ENCODE assay signal across 21 cellular contexts in genomic region chr3:26018889-26019288, GRCh38.
DNase-seq lines count a peak whose midpoint lies in the region; ATAC-seq and TF ChIP-seq lines count a peak whose summit lies in the region.
"Had no signal": no experiment of that assay in that cellular context is flagged by ENCODE, and none has a peak within 500 bp of the region (broad histone marks: within the 10 kb centered on the region; RNA-seq: fewer than 3 reads in every experiment).

No MANE protein-coding gene starts in this region.

- H3K4me2 ChIP-seq in GM23338: no peak overlapping the region

- no peak overlapping the region for H3K4me3 ChIP-seq in GM23338

- H3F3A ChIP-seq in GM23338 (replicated peaks; ENCODE audit: low read depth): no peaks in the 10 kb centered on the region

- peak; percentile 24 for DNase-seq in NCI-H2171 treated with DMSO at 0.1 percent for 48 hours (lab: John Stamatoyannopoulos, UW)
- DNase-seq in NCI-H2171 (lab: John Stamatoyannopoulos, UW): no peak
- no peak for DNase-seq in GM23338 (ENCODE audit: low spot score)
- peak; percentile 43 for DNase-seq in NCI-H69 (lab: John Stamatoyannopoulos, UW)
- no peak for DNase-seq in neural crest cell (ENCODE audit: low read depth, low spot score)
- DNase-seq in MCF 10A (ENCODE audit: unreplicated experiment): no peak
- DNase-seq in GM10266 (ENCODE audit: extremely low spot score): no peak
- DNase-seq: 8988T; C1 segment of cervical spinal cord; CD4-positive, CD25-positive, alpha-beta regulatory T cell; CD8-positive, alpha-beta memory T cell; COR-L47; DMS 273 treated with DMSO at 0.1 percent for 48 hours; DMS53; GDM1; GOT3; H7; HFFc6; IMR-90 had no signal

- no peak overlapping the region for H3K27ac ChIP-seq in GM23338 (ENCODE audit: low read depth)

- H3K36me3 ChIP-seq in GM23338 (ENCODE audit: insufficient read depth): no peaks in the 10 kb centered on the region

- POLR2A ChIA-PET in MCF 10A (lab: Yijun Ruan, JAX): no interaction called here

- peaks cover 3% of the 10 kb centered on the region; the same call in 1 of the 3 replicates for H3K9me3 Mint-ChIP-seq in GM23338
- peaks cover 8% of the 10 kb centered on the region for H3K9me3 Mint-ChIP-seq in neural crest cell
- H3K9me3 Mint-ChIP-seq in MCF 10A (ENCODE audit: unreplicated experiment): no peaks in the 10 kb centered on the region

- BruUV-seq in MCF 10A (replicated peaks; lab: Mats Ljungman, UMichigan): no TSS peak

- H3K9me2 ChIP-seq in GM23338 (ENCODE audit: insufficient read depth): 0 out of 2 replicates have a peak, but pooled peaks cover 3% of the 10 kb centered on the region

- no peaks in the 10 kb centered on the region for H3K27me3 ChIP-seq in GM23338 (ENCODE audit: insufficient read depth)

- H3K4me1 ChIP-seq in GM23338 (ENCODE audit: insufficient read depth): no peaks in the 10 kb centered on the region

- no peaks in the 10 kb centered on the region for H4K20me1 ChIP-seq in GM23338 (replicated peaks; ENCODE audit: insufficient read depth)

- no peak for ATAC-seq in GM23338
- ATAC-seq in HG03571 (IDR thresholded peaks at IDR 0.05; ENCODE audit: unreplicated experiment): no peak
- ATAC-seq: HCT116 had no signal

- H3K36me3 Mint-ChIP-seq in GM23338 (ENCODE audit: low read depth) (no peaks in the 10 kb centered on the region), neural crest cell (ENCODE audit: low read depth) (no peaks in the 10 kb centered on the region), MCF 10A (ENCODE audit: insufficient read depth, unreplicated experiment) (no peaks in the 10 kb centered on the region)
- H3K36me3 Mint-ChIP-seq: CD4-positive, CD25-positive, alpha-beta regulatory T cell had no signal

- H2AFZ ChIP-seq in GM23338: peak overlapping the region; percentile 35; the same call in 1 of the 2 replicates

- no peaks in the 10 kb centered on the region for H3K79me2 ChIP-seq in GM23338 (replicated peaks; ENCODE audit: insufficient read depth)

- CTCF ChIA-PET in MCF 10A (lab: Yijun Ruan, JAX): interaction anchor here (0.6 to 0.7 kb wide), 3 partner anchors 100 to 197 kb away, joined by 3 to 5 read pairs (median 3); no protein-coding TSS in a partner anchor

- TF ChIP-seq CTCF in GM23338 (conservative IDR thresholded peaks at IDR 0.05; ENCODE audit: low read depth in 2 of 2) (no peak), neural crest cell (conservative IDR thresholded peaks at IDR 0.05) (no peak), MCF 10A (IDR thresholded peaks at IDR 0.05; ENCODE audit: unreplicated experiment) (no peak), GM10266 (IDR thresholded peaks at IDR 0.05; ENCODE audit: control insufficient read depth, insufficient read depth, low read depth, missing control alignments) (no peak)

- intact Hi-C loops in MCF 10A (cut with micrococcal nuclease): no loop called here

- H3K4me3 Mint-ChIP-seq in GM23338 (no peak overlapping the region), neural crest cell (no peak overlapping the region), MCF 10A (ENCODE audit: unreplicated experiment) (no peak overlapping the region)
- H3K4me3 Mint-ChIP-seq: CD4-positive, CD25-positive, alpha-beta regulatory T cell; CD8-positive, alpha-beta memory T cell; HFFc6 had no signal

- H3K4me1 Mint-ChIP-seq in GM23338 (no peaks in the 10 kb centered on the region), neural crest cell (no peaks in the 10 kb centered on the region), MCF 10A (ENCODE audit: insufficient read depth, unreplicated experiment) (peaks cover 6% of the 10 kb centered on the region)
- H3K4me1 Mint-ChIP-seq: CD4-positive, CD25-positive, alpha-beta regulatory T cell; CD8-positive, alpha-beta memory T cell had no signal

- H3K27ac Mint-ChIP-seq in GM23338 (no peak overlapping the region), neural crest cell (ENCODE audit: unreplicated experiment) (peak overlapping the region; percentile 19), MCF 10A (ENCODE audit: low read depth, unreplicated experiment) (no peak overlapping the region)
- H3K27ac Mint-ChIP-seq: CD4-positive, CD25-positive, alpha-beta regulatory T cell; CD8-positive, alpha-beta memory T cell; HFFc6 had no signal

- H3K27me3 Mint-ChIP-seq in GM23338 (ENCODE audit: insufficient read depth, low read depth, poor library complexity): peaks cover 1% of the 10 kb centered on the region
- no peaks in the 10 kb centered on the region for H3K27me3 Mint-ChIP-seq in neural crest cell (ENCODE audit: low read depth)
- H3K27me3 Mint-ChIP-seq in MCF 10A (ENCODE audit: insufficient read depth, unreplicated experiment): no peaks in the 10 kb centered on the region
- H3K27me3 Mint-ChIP-seq: CD8-positive, alpha-beta memory T cell had no signal

TF ChIP-seq in GM23338, 12 proteins besides CTCF, POLR2A, EP300 and RAD21:
- TF ChIP-seq, protein P1, sequence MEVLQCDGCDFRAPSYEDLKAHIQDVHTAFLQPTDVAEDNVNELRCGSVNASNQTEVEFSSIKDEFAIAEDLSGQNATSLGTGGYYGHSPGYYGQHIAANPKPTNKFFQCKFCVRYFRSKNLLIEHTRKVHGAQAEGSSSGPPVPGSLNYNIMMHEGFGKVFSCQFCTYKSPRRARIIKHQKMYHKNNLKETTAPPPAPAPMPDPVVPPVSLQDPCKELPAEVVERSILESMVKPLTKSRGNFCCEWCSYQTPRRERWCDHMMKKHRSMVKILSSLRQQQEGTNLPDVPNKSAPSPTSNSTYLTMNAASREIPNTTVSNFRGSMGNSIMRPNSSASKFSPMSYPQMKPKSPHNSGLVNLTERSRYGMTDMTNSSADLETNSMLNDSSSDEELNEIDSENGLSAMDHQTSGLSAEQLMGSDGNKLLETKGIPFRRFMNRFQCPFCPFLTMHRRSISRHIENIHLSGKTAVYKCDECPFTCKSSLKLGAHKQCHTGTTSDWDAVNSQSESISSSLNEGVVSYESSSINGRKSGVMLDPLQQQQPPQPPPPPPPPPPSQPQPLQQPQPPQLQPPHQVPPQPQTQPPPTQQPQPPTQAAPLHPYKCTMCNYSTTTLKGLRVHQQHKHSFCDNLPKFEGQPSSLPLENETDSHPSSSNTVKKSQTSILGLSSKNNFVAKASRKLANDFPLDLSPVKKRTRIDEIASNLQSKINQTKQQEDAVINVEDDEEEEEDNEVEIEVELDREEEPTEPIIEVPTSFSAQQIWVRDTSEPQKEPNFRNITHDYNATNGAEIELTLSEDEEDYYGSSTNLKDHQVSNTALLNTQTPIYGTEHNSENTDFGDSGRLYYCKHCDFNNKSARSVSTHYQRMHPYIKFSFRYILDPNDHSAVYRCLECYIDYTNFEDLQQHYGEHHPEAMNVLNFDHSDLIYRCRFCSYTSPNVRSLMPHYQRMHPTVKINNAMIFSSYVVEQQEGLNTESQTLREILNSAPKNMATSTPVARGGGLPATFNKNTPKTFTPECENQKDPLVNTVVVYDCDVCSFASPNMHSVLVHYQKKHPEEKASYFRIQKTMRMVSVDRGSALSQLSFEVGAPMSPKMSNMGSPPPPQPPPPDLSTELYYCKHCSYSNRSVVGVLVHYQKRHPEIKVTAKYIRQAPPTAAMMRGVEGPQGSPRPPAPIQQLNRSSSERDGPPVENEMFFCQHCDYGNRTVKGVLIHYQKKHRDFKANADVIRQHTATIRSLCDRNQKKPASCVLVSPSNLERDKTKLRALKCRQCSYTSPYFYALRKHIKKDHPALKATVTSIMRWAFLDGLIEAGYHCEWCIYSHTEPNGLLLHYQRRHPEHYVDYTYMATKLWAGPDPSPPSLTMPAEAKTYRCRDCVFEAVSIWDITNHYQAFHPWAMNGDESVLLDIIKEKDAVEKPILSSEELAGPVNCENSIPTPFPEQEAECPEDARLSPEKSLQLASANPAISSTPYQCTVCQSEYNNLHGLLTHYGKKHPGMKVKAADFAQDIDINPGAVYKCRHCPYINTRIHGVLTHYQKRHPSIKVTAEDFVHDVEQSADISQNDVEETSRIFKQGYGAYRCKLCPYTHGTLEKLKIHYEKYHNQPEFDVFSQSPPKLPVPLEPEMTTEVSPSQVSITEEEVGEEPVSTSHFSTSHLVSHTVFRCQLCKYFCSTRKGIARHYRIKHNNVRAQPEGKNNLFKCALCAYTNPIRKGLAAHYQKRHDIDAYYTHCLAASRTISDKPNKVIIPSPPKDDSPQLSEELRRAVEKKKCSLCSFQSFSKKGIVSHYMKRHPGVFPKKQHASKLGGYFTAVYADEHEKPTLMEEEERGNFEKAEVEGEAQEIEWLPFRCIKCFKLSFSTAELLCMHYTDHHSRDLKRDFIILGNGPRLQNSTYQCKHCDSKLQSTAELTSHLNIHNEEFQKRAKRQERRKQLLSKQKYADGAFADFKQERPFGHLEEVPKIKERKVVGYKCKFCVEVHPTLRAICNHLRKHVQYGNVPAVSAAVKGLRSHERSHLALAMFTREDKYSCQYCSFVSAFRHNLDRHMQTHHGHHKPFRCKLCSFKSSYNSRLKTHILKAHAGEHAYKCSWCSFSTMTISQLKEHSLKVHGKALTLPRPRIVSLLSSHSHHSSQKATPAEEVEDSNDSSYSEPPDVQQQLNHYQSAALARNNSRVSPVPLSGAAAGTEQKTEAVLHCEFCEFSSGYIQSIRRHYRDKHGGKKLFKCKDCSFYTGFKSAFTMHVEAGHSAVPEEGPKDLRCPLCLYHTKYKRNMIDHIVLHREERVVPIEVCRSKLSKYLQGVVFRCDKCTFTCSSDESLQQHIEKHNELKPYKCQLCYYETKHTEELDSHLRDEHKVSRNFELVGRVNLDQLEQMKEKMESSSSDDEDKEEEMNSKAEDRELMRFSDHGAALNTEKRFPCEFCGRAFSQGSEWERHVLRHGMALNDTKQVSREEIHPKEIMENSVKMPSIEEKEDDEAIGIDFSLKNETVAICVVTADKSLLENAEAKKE (CRISPR knock-in tag; IDR thresholded peaks at IDR 0.05): no peak
- TF ChIP-seq, protein P2, sequence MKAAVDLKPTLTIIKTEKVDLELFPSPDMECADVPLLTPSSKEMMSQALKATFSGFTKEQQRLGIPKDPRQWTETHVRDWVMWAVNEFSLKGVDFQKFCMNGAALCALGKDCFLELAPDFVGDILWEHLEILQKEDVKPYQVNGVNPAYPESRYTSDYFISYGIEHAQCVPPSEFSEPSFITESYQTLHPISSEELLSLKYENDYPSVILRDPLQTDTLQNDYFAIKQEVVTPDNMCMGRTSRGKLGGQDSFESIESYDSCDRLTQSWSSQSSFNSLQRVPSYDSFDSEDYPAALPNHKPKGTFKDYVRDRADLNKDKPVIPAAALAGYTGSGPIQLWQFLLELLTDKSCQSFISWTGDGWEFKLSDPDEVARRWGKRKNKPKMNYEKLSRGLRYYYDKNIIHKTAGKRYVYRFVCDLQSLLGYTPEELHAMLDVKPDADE (IDR thresholded peaks at IDR 0.05): no peak
- TF ChIP-seq ZNF114 (CRISPR knock-in tag; IDR thresholded peaks at IDR 0.05) (no peak), NANOG (IDR thresholded peaks at IDR 0.05; ENCODE audit: borderline replicate concordance) (no peak), EZH2phosphoT487 (IDR thresholded peaks at IDR 0.05; ENCODE audit: unreplicated experiment) (no peak), CREB1 (CRISPR knock-in tag; IDR thresholded peaks at IDR 0.05; ENCODE audit: low read depth) (no peak), EZH2 (IDR thresholded peaks at IDR 0.05; ENCODE audit: low read depth, unreplicated experiment) (no peak), POLR2AphosphoS5 (IDR thresholded peaks at IDR 0.05; ENCODE audit: low read depth) (no peak)

Comparison
In these comparisons a context has a peak if more than half of its experiments do, and no peak if none do; other contexts are left out.
1. DNase-seq: peak in NCI-H2171 treated with DMSO at 0.1 percent for 48 hours (single experiment) and NCI-H69 (single experiment); none in NCI-H2171 (single experiment), GM23338 (single experiment), neural crest cell (single experiment), MCF 10A (single experiment) and GM10266 (single experiment).